ENCODE assay signal across 24 cellular contexts in genomic region chr3:182562274-182562673, GRCh38.
DNase-seq lines count a peak whose midpoint lies in the region; ATAC-seq and TF ChIP-seq lines count a peak whose summit lies in the region.
"Had no signal": no experiment of that assay in that cellular context is flagged by ENCODE, and none has a peak within 500 bp of the region (broad histone marks: within the 10 kb centered on the region; RNA-seq: fewer than 3 reads in every experiment).

No MANE protein-coding gene starts in this region.

- intact Hi-C loops in heart right ventricle (cut with DNase I) (no loop called here), posterior vena cava (cut with DNase I) (no loop called here)

- DNase-seq in epithelial cell of esophagus (ENCODE audit: low read depth) (peak; percentile 7), kidney glomerular epithelial cell (lab: John Stamatoyannopoulos, UW) (peak; percentile 36), renal cortical epithelial cell (ENCODE audit: low read depth) (peak; percentile 79), heart right ventricle (no peak), midbrain (lab: John Stamatoyannopoulos, UW) (no peak), posterior vena cava (ENCODE audit: low spot score) (no peak)
- no peak for DNase-seq in stimulated activated naive CD4-positive, alpha-beta T cell (lab: John Stamatoyannopoulos, UW)
- DNase-seq: 8988T; ACHN; BE2C; C1 segment of cervical spinal cord; CD4-positive, alpha-beta memory T cell; CD4-positive, CD25-positive, alpha-beta regulatory T cell; CD8-positive, alpha-beta memory T cell; COR-L47; DMS 273 treated with DMSO at 0.1 percent for 48 hours; DMS153; DMS53; DMS79; DND-41; EL; GDM1 had no signal

- H3K36me3 ChIP-seq in heart right ventricle, result no peaks in the 10 kb centered on the region
- H3K36me3 ChIP-seq: BE2C, BLaER1 had no signal

- H3K27me3 ChIP-seq in heart right ventricle, result peaks cover 0 to 9% (median 0%) of the 10 kb centered on the region in 7 donors
- H3K27me3 ChIP-seq: BE2C, BLaER1 had no signal

- WGBS in heart right ventricle, 2 donors, result 68 to 74% methylated on average over 2 of the region's 2 CpGs

- H3K27ac ChIP-seq in heart right ventricle, result no peak overlapping the region
- H3K27ac ChIP-seq: BLaER1 had no signal

- peaks cover 0 to 27% (median 8%) of the 10 kb centered on the region in 11 donors for H3K9me3 ChIP-seq in heart right ventricle
- H3K9me3 ChIP-seq: BE2C had no signal

- TF ChIP-seq CTCF in epithelial cell of esophagus (IDR thresholded peaks at IDR 0.05; ENCODE audit: insufficient read depth, low read depth, low read length, missing control alignments), result no peak
- TF ChIP-seq CTCF in heart right ventricle (IDR thresholded peaks at IDR 0.05), result no peak

- ATAC-seq in heart right ventricle, result no peak
- ATAC-seq: GM12878 had no signal

- H3K4me1 ChIP-seq in heart right ventricle, result no peaks in the 10 kb centered on the region
- H3K4me1 ChIP-seq: BE2C, BLaER1 had no signal

- H3K4me3 ChIP-seq in epithelial cell of esophagus (ENCODE audit: low read length), result no peak overlapping the region
- H3K4me3 ChIP-seq in heart right ventricle, result no peak overlapping the region
- H3K4me3 ChIP-seq: BLaER1, GM12878 had no signal

Comparison
In these comparisons a context has a peak if more than half of its experiments do, and no peak if none do; other contexts are left out.
1. DNase-seq: peak in epithelial cell of esophagus (single experiment), kidney glomerular epithelial cell (single experiment) and renal cortical epithelial cell (single experiment); none in heart right ventricle (0 of 2), midbrain (single experiment), posterior vena cava (single experiment) and stimulated activated naive CD4-positive, alpha-beta T cell (0 of 6).